In the genomic region with DNA sequence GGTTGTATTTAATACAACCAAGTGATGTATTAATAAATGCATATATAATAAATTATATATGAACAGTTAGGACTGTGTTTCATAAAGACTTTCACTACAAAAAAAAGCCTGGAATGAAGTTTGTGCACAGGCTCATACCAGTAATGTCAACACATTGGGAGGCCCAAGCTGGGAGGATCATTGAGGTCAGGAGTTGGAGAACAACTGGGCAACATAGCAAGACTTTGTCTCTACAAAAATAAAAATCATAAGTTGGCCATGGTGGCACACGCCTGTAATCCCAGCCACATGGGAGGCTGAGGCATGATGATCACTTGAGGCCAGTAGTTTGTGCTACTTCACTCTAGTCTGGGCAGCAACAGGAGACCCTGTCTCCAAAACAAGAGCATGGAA, we compare ENCODE assay signal across 17 cellular contexts.
"Had no signal": no experiment of that assay in that cellular context is flagged by ENCODE, and none has a peak within 500 bp of the region (broad histone marks: within the 10 kb centered on the region; RNA-seq: fewer than 3 reads in every experiment).

No MANE protein-coding gene starts in this region.

- ATAC-seq: heart right ventricle; naive thymus-derived CD4-positive, alpha-beta T cell had no signal

- DNase-seq: colonic mucosa; dermis blood vessel endothelial cell; endodermal cell; erythroblast; heart right ventricle; hypothalamus; kidney glomerular epithelial cell; mesendoderm; naive thymus-derived CD4-positive, alpha-beta T cell; nephron progenitor cell; posterior cingulate gyrus; stimulated activated CD4-positive, alpha-beta T cell treated with anti-CD3 and anti-CD28 coated beads, Interleukin-2, amount 100 ng/mL, for 48 hours; stimulated activated naive CD4-positive, alpha-beta T cell treated with Interleukin-2 at 50 U/mL for 16 hours; testis had no signal

- H3K27me3 ChIP-seq: colonic mucosa, heart right ventricle, right atrium auricular region, testis, tibial nerve had no signal

- H3K4me3 ChIP-seq: colonic mucosa, heart right ventricle, right atrium auricular region, smooth muscle cell, testis, tibial nerve had no signal

- H3K4me3 Mint-ChIP-seq: endodermal cell; naive thymus-derived CD4-positive, alpha-beta T cell; nephron progenitor cell had no signal

- H3K27ac ChIP-seq: heart right ventricle, tibial nerve had no signal

- H3K36me3 ChIP-seq: colonic mucosa, heart right ventricle, right atrium auricular region, tibial nerve had no signal

- H3K9me3 ChIP-seq: colonic mucosa, heart right ventricle, testis, tibial nerve had no signal

- H3K27ac Mint-ChIP-seq: endodermal cell, nephron progenitor cell had no signal
